ENCODE assay signal across 8 cellular contexts in the genomic region with DNA sequence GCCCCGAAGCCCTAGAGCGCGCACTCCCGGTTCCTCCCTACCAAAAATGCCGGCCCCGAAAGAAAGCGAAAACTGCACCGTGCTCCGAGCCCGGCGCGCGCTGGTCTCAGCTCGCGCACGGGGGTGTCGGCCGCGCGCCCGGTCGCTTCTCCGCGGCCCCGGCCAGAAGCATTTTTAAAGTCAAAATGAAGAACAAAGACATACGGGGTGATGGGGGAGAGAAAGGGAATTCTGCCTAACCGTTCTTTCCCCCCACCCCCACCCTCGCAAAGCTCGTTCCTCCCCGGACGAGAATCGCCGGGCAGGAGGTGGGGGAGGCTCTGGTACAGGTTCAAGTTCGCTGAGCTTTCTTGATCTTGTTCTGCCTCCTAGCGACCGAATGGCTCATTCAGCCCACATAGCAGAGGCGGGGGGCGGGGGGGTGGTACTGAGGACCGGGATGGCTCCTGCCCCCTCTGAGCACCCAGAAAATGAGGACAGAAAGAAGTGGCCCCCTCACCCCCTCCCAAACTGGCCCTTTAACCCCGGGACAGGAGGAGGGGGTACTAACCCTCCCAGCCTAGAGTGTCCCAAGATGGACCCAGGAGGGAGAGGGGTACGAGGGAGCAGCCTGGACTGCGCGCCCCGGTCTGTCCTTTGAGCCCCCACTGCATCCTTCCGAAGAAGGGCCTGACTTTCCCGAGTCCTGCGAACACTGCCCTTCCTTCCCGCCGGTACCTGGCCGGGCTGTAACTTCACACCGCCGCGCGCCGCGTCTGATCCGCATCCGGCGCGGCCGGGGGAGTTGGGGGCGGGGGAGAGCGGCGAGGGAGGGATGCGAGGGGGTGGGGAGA. TPM values are rescaled to one million over a fixed set of nuclear protein-coding genes. Genes with fewer than 3 reads are reported as not detected.
A peak's percentile ranks its signal among the peaks of the same experiment; 100 is the strongest.
DNase-seq lines count a peak whose midpoint lies in the region; ATAC-seq and TF ChIP-seq lines count a peak whose summit lies in the region.

No MANE protein-coding gene starts in this region.

- DNase-seq in DMS79 (lab: John Stamatoyannopoulos, UW) (peak; percentile 69), HK-2 (ENCODE audit: unreplicated experiment) (peak; percentile 45), NCI-H774 (lab: John Stamatoyannopoulos, UW) (peak; percentile 77), fibroblast of villous mesenchyme (ENCODE audit: low read depth) (peak; percentile 71), neural crest cell (ENCODE audit: low read depth, low spot score) (peak; percentile 42), cerebellar nuclear complex (lab: John Stamatoyannopoulos, UW) (no peak)
- DNase-seq in activated T-helper 1 cell treated with anti-CD3 and anti-CD28 coated beads, Interleukin-12 subunit alpha, Interleukin-12 subunit beta, Interleukin-2, Interleukin-4 antibody, amounts not matched to agents 30 ng/mL and 10 ng/mL and 1 ng/mL, durations not matched to agents 14 hours and 24 hours and 36 hours (ENCODE audit: low spot score), result no peak

- H3K36me3 Mint-ChIP-seq in activated T-helper 1 cell treated with anti-CD3 and anti-CD28 coated beads, Interleukin-12 subunit alpha, Interleukin-12 subunit beta, Interleukin-2, Interleukin-4 antibody, amounts not matched to agents 30 ng/mL and 10 ng/mL and 1 ng/mL, durations not matched to agents 14 hours and 24 hours and 36 hours (ENCODE audit: low read depth), result no peaks in the 10 kb centered on the region
- H3K36me3 Mint-ChIP-seq in neural crest cell (ENCODE audit: low read depth), result no peaks in the 10 kb centered on the region

- TF ChIP-seq CTCF in fibroblast of villous mesenchyme (IDR thresholded peaks at IDR 0.05; ENCODE audit: insufficient read depth, low read depth, low read length) (peak; percentile 63), neural crest cell (conservative IDR thresholded peaks at IDR 0.05) (peak; percentile 77)

- intact Hi-C loops in activated T-helper 1 cell treated with anti-CD3 and anti-CD28 coated beads, Interleukin-12 subunit alpha, Interleukin-12 subunit beta, Interleukin-2, Interleukin-4 antibody, amounts not matched to agents 30 ng/mL and 10 ng/mL and 1 ng/mL, durations not matched to agents 14 hours and 24 hours and 36 hours (cut with micrococcal nuclease), result loop anchor here (2.0 kb wide), 2 partner anchors 1250 to 1526 kb away; no protein-coding TSS in a partner anchor

- peak overlapping the region; percentile 73 for H3K4me3 ChIP-seq in fibroblast of villous mesenchyme (ENCODE audit: low read depth, low read length)

- H3K27ac Mint-ChIP-seq in activated T-helper 1 cell treated with anti-CD3 and anti-CD28 coated beads, Interleukin-12 subunit alpha, Interleukin-12 subunit beta, Interleukin-2, Interleukin-4 antibody, amounts not matched to agents 30 ng/mL and 10 ng/mL and 1 ng/mL, durations not matched to agents 14 hours and 24 hours and 36 hours, result peak overlapping the region; percentile 29
- H3K27ac Mint-ChIP-seq in neural crest cell (ENCODE audit: unreplicated experiment), result no peak overlapping the region

- H3K9me3 Mint-ChIP-seq in activated T-helper 1 cell treated with anti-CD3 and anti-CD28 coated beads, Interleukin-12 subunit alpha, Interleukin-12 subunit beta, Interleukin-2, Interleukin-4 antibody, amounts not matched to agents 30 ng/mL and 10 ng/mL and 1 ng/mL, durations not matched to agents 14 hours and 24 hours and 36 hours, result no peaks in the 10 kb centered on the region
- H3K9me3 Mint-ChIP-seq in neural crest cell, result no peaks in the 10 kb centered on the region

- H3K27me3 Mint-ChIP-seq in activated T-helper 1 cell treated with anti-CD3 and anti-CD28 coated beads, Interleukin-12 subunit alpha, Interleukin-12 subunit beta, Interleukin-2, Interleukin-4 antibody, amounts not matched to agents 30 ng/mL and 10 ng/mL and 1 ng/mL, durations not matched to agents 14 hours and 24 hours and 36 hours (ENCODE audit: insufficient read depth), result peaks cover 76% of the 10 kb centered on the region
- peaks cover 97% of the 10 kb centered on the region for H3K27me3 Mint-ChIP-seq in neural crest cell (ENCODE audit: low read depth)

- H3K4me3 Mint-ChIP-seq in activated T-helper 1 cell treated with anti-CD3 and anti-CD28 coated beads, Interleukin-12 subunit alpha, Interleukin-12 subunit beta, Interleukin-2, Interleukin-4 antibody, amounts not matched to agents 30 ng/mL and 10 ng/mL and 1 ng/mL, durations not matched to agents 14 hours and 24 hours and 36 hours, result peak overlapping the region; percentile 80
- H3K4me3 Mint-ChIP-seq in neural crest cell, result peak overlapping the region; percentile 92

- peaks cover 19% of the 10 kb centered on the region for H3K4me1 Mint-ChIP-seq in activated T-helper 1 cell treated with anti-CD3 and anti-CD28 coated beads, Interleukin-12 subunit alpha, Interleukin-12 subunit beta, Interleukin-2, Interleukin-4 antibody, amounts not matched to agents 30 ng/mL and 10 ng/mL and 1 ng/mL, durations not matched to agents 14 hours and 24 hours and 36 hours (ENCODE audit: low read depth)
- H3K4me1 Mint-ChIP-seq in neural crest cell, result peaks cover 31% of the 10 kb centered on the region

- ATAC-seq in GM21367 (IDR thresholded peaks at IDR 0.05; ENCODE audit: unreplicated experiment), result peak; percentile 34

RNA-seq across cellular contexts. Expression of a gene that starts 3.1 kb away (rescaled TPM):
- total RNA-seq in activated T-helper 1 cell treated with anti-CD3 and anti-CD28 coated beads, Interleukin-12 subunit alpha, Interleukin-12 subunit beta, Interleukin-2, Interleukin-4 antibody, amounts not matched to agents 30 ng/mL and 10 ng/mL and 1 ng/mL, durations not matched to agents 14 hours and 24 hours and 36 hours, result not detected in 2 replicates
- total RNA-seq in fibroblast of villous mesenchyme (0.43 and 1.6 TPM in 2 replicates), neural crest cell (2.2 and 2.3 TPM in 2 replicates)

Comparison
In these comparisons a context has a peak if more than half of its experiments do, and no peak if none do; other contexts are left out.
1. DNase-seq: peak in DMS79 (single experiment), HK-2 (single experiment), NCI-H774 (single experiment), fibroblast of villous mesenchyme (single experiment) and neural crest cell (single experiment); none in activated T-helper 1 cell treated with anti-CD3 and anti-CD28 coated beads, Interleukin-12 subunit alpha, Interleukin-12 subunit beta, Interleukin-2, Interleukin-4 antibody, amounts not matched to agents 30 ng/mL and 10 ng/mL and 1 ng/mL, durations not matched to agents 14 hours and 24 hours and 36 hours (single experiment) and cerebellar nuclear complex (0 of 2).